ENCODE assay signal across 20 cellular contexts in the genomic region with DNA sequence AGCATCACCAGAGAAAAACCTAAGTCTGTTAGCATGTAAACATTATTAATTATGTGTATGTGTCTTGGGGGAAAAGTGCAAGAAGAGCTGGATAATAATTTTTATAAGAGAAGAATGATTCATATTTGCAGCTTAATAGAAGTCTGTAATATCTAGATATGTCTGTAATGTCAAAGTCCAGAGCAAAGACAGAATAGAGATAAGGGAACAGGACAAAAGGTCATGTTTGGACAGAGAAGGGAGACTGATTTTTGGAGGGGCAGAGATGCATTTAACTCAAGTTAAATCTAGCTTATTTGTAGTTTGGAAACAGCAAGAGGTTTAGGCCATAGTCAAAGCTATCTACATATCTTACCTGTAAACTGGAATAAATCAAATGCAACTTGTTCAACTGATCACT.
DNase-seq lines count a peak whose midpoint lies in the region; ATAC-seq, FAIRE-seq and TF ChIP-seq lines count a peak whose summit lies in the region.
"Had no signal": no experiment of that assay in that cellular context is flagged by ENCODE, and none has a peak within 500 bp of the region (broad histone marks: within the 10 kb centered on the region; RNA-seq: fewer than 3 reads in every experiment).

No MANE protein-coding gene starts in this region.

- H3K27me3 ChIP-seq in liver (ENCODE audit: control insufficient read depth in 4 of 4, insufficient read depth in 4 of 4, low read length in 3 of 4) = no peaks in the 10 kb centered on the region
- H3K27me3 ChIP-seq in HepG2 (ENCODE audit: control insufficient read depth in 1 of 2, insufficient read depth in 2 of 2, low read length in 2 of 2) = no peaks in the 10 kb centered on the region
- H3K27me3 ChIP-seq in astrocyte (ENCODE audit: insufficient read depth, low read length) = no peaks in the 10 kb centered on the region
- no peaks in the 10 kb centered on the region for H3K27me3 ChIP-seq in neural cell (ENCODE audit: insufficient read depth, low read depth, low read length)

- TF ChIP-seq EP300 in HepG2 (IDR thresholded peaks at IDR 0.05; ENCODE audit: low read depth in 2 of 2, low read length in 2 of 2) (no peak), HepG2 (CRISPR knock-in tag; IDR thresholded peaks at IDR 0.05; ENCODE audit: borderline replicate concordance) (no peak), neural cell (conservative IDR thresholded peaks at IDR 0.05; ENCODE audit: poor library complexity, severe bottlenecking) (no peak)

- H3K79me2 ChIP-seq in HepG2 (ENCODE audit: insufficient read depth, low read length) (no peaks in the 10 kb centered on the region), astrocyte (ENCODE audit: insufficient read depth, low read length) (no peaks in the 10 kb centered on the region), neural cell (replicated peaks; ENCODE audit: insufficient read depth, low read length) (no peaks in the 10 kb centered on the region)

- peaks cover 0 to 2% (median 0%) of the 10 kb centered on the region in 4 donors for H3K9me3 ChIP-seq in liver (ENCODE audit: control insufficient read depth in 4 of 4, low read length in 3 of 4)
- H3K9me3 ChIP-seq in HepG2 (ENCODE audit: low read length) = no peaks in the 10 kb centered on the region
- no peaks in the 10 kb centered on the region for H3K9me3 ChIP-seq in astrocyte (ENCODE audit: insufficient read depth, low read depth, low read length)
- H3K9me3 ChIP-seq in neural cell (ENCODE audit: low read length) = no peaks in the 10 kb centered on the region
- H3K9me3 ChIP-seq: Caco-2 had no signal

- H2AFZ ChIP-seq in HepG2 (ENCODE audit: low read length) (no peak overlapping the region), astrocyte (ENCODE audit: low read depth, low read length) (no peak overlapping the region), neural cell (ENCODE audit: low read depth, low read length) (no peak overlapping the region)
- H2AFZ ChIP-seq: GM23338 had no signal

- intact Hi-C loops in HepG2 (cut with micrococcal nuclease; ENCODE audit: unreplicated experiment) = no loop called here

- no peak overlapping the region for H3K27ac ChIP-seq in liver (ENCODE audit: low read depth in 1 of 2, low read length in 2 of 2)
- H3K27ac ChIP-seq in HepG2 (ENCODE audit: extremely low read length, insufficient read depth, low read length) = no peak overlapping the region
- no peak overlapping the region for H3K27ac ChIP-seq in astrocyte (ENCODE audit: low read depth, low read length)
- peak overlapping the region; percentile 42 for H3K27ac ChIP-seq in neural cell (ENCODE audit: low read length)
- H3K27ac ChIP-seq: 22Rv1, A549, C4-2B had no signal

- TF ChIP-seq RAD21 in liver (IDR thresholded peaks at IDR 0.05) = no peak
- no peak for TF ChIP-seq RAD21 in HepG2 (CRISPR knock-in tag; IDR thresholded peaks at IDR 0.05)
- TF ChIP-seq RAD21 in neural cell (conservative IDR thresholded peaks at IDR 0.05) = no peak

- H3K9me3 Mint-ChIP-seq in astrocyte (ENCODE audit: unreplicated experiment) = no peaks in the 10 kb centered on the region
- H3K9me3 Mint-ChIP-seq in naive thymus-derived CD8-positive, alpha-beta T cell = peaks cover 0 to 14% (median 3%) of the 10 kb centered on the region in 9 donors
- H3K9me3 Mint-ChIP-seq: CD4-positive, alpha-beta T cell; GM23338 had no signal

- H3K36me3 Mint-ChIP-seq in astrocyte (ENCODE audit: low read depth, unreplicated experiment) = no peaks in the 10 kb centered on the region
- peaks cover 0 to 5% (median 0%) of the 10 kb centered on the region in 3 donors for H3K36me3 Mint-ChIP-seq in naive thymus-derived CD8-positive, alpha-beta T cell

- TF ChIP-seq POLR2A in HepG2 (IDR thresholded peaks at IDR 0.05; ENCODE audit: insufficient read depth in 1 of 2, low read depth in 2 of 2, low read length in 2 of 2) = no peak

- FAIRE-seq in HepG2 (lab: Jason Lieb, UNC) (no peak), astrocyte (lab: Jason Lieb, UNC) (peak; percentile 90)
- FAIRE-seq: D721Med, G401.6, H54, HTR-8/SVneo had no signal

- in situ Hi-C loops in HepG2 (cut with HindIII; ENCODE audit: extremely low pct_ligation_motif_present, low pct_unique_long_range_greater_than_20kb) = no loop called here

- no peak overlapping the region for H3K27ac Mint-ChIP-seq in astrocyte (ENCODE audit: unreplicated experiment)
- H3K27ac Mint-ChIP-seq in naive thymus-derived CD8-positive, alpha-beta T cell = no peak overlapping the region
- H3K27ac Mint-ChIP-seq: CD4-positive, alpha-beta T cell; GM23338; IgD-negative memory B cell had no signal

- no peak for TF ChIP-seq CTCF in liver (IDR thresholded peaks at IDR 0.05; ENCODE audit: low read depth, low read length, missing input control)
- TF ChIP-seq CTCF in HepG2 (CRISPR knock-in tag; IDR thresholded peaks at IDR 0.05) = no peak
- no peak for TF ChIP-seq CTCF in astrocyte (IDR thresholded peaks at IDR 0.05; ENCODE audit: insufficient read depth, low read depth, low read length)
- TF ChIP-seq CTCF in neural cell (IDR thresholded peaks at IDR 0.05; ENCODE audit: poor library complexity, severe bottlenecking) = no peak

- CTCF ChIA-PET in HepG2 (lab: Yijun Ruan, JAX; ENCODE audit: low intra/inter-chr PET ratio, low total read pairs) = no interaction called here

- H3K36me3 ChIP-seq in liver (ENCODE audit: control insufficient read depth in 4 of 4, insufficient read depth in 3 of 4, low read depth in 1 of 4, low read length in 3 of 4) (no peaks in the 10 kb centered on the region), HepG2 (replicated peaks in 1 of 2; ENCODE audit: control insufficient read depth in 1 of 2, insufficient read depth in 2 of 2, low read length in 2 of 2) (no peaks in the 10 kb centered on the region), astrocyte (ENCODE audit: insufficient read depth, low read length) (no peaks in the 10 kb centered on the region), neural cell (ENCODE audit: insufficient read depth, low read length) (no peaks in the 10 kb centered on the region)

- H3K4me3 Mint-ChIP-seq in astrocyte (ENCODE audit: unreplicated experiment) = no peak overlapping the region
- no peak overlapping the region for H3K4me3 Mint-ChIP-seq in naive thymus-derived CD8-positive, alpha-beta T cell
- H3K4me3 Mint-ChIP-seq: CD4-positive, alpha-beta T cell; GM23338; IgD-negative memory B cell had no signal

- H4K20me1 ChIP-seq in HepG2 (ENCODE audit: insufficient read depth, low read length) = no peaks in the 10 kb centered on the region
- no peaks in the 10 kb centered on the region for H4K20me1 ChIP-seq in astrocyte (ENCODE audit: insufficient read depth, low read length)
- H4K20me1 ChIP-seq in neural cell (ENCODE audit: insufficient read depth) = no peaks in the 10 kb centered on the region

- H3K4me3 ChIP-seq in liver (ENCODE audit: low read depth in 1 of 3, low read length in 3 of 3) = no peak overlapping the region
- no peak overlapping the region for H3K4me3 ChIP-seq in HepG2 (replicated peaks in 1 of 3; ENCODE audit: insufficient read depth in 1 of 3, low read depth in 2 of 3, low read length in 3 of 3)
- H3K4me3 ChIP-seq in astrocyte (ENCODE audit: insufficient read depth, low read depth, low read length) = no peak overlapping the region
- no peak overlapping the region for H3K4me3 ChIP-seq in neural cell (ENCODE audit: low read length)
- H3K4me3 ChIP-seq: A549, GM23338 had no signal

- ATAC-seq in HepG2 = no peak
- no peak for ATAC-seq in naive thymus-derived CD8-positive, alpha-beta T cell
- ATAC-seq: A549, GM23338 had no signal

- no peaks in the 10 kb centered on the region for H3K9me2 ChIP-seq in neural cell (ENCODE audit: insufficient read depth, low read length)

- no TSS peak for BruUV-seq in HepG2 (replicated peaks; lab: Mats Ljungman, UMichigan)

- H3K9ac ChIP-seq in liver (ENCODE audit: low read depth in 1 of 2, low read length in 2 of 2) = no peak overlapping the region
- no peak overlapping the region for H3K9ac ChIP-seq in HepG2 (ENCODE audit: insufficient read depth, low read depth, low read length)
- no peak overlapping the region for H3K9ac ChIP-seq in astrocyte (ENCODE audit: low read length)
- H3K9ac ChIP-seq in neural cell (ENCODE audit: low read length) = no peak overlapping the region

- DNase-seq in HepG2 (ENCODE audit: low spot score) (no peak), astrocyte (ENCODE audit: low read depth) (no peak), activated gamma-delta T cell treated with Interleukin-2 at 50 U/mL for 16 hours (no peak), activated gamma-delta T cell (lab: John Stamatoyannopoulos, UW) (no peak)
- no peak for DNase-seq in naive thymus-derived CD8-positive, alpha-beta T cell
- DNase-seq: AML-193; Caco-2; CD4-positive, alpha-beta T cell; HCEC 1CT had no signal

- H3K4me1 ChIP-seq in liver (ENCODE audit: control insufficient read depth in 4 of 4, insufficient read depth in 4 of 4, low read length in 3 of 4) (peaks cover 0 to 11% (median 7%) of the 10 kb centered on the region in 4 donors), HepG2 (ENCODE audit: insufficient read depth, low read length) (no peaks in the 10 kb centered on the region; the same call in 1 of the 2 replicates), astrocyte (ENCODE audit: insufficient read depth, low read length) (no peaks in the 10 kb centered on the region)
- H3K4me1 ChIP-seq: A549, Caco-2 had no signal

- POLR2A ChIA-PET in HepG2 (lab: Yijun Ruan, JAX) = no interaction called here
- POLR2A ChIA-PET in naive thymus-derived CD8-positive, alpha-beta T cell (lab: Charles Lee) = no interaction called here

- no peaks in the 10 kb centered on the region for H3K27me3 Mint-ChIP-seq in astrocyte (ENCODE audit: low read depth, unreplicated experiment)
- peaks cover 0 to 30% (median 6%) of the 10 kb centered on the region in 5 donors for H3K27me3 Mint-ChIP-seq in naive thymus-derived CD8-positive, alpha-beta T cell
- H3K27me3 Mint-ChIP-seq: CD4-positive, alpha-beta T cell had no signal

- H3F3A ChIP-seq in neural cell (ENCODE audit: insufficient read depth, low read length, poor library complexity, severe bottlenecking) = no peaks in the 10 kb centered on the region

- H3K4me1 Mint-ChIP-seq in astrocyte (ENCODE audit: low read depth, unreplicated experiment) = peaks cover 2% of the 10 kb centered on the region
- no peaks in the 10 kb centered on the region for H3K4me1 Mint-ChIP-seq in naive thymus-derived CD8-positive, alpha-beta T cell
- H3K4me1 Mint-ChIP-seq: GM23338, IgD-negative memory B cell had no signal

- H3K4me2 ChIP-seq in HepG2 (ENCODE audit: low read depth, low read length) = no peak overlapping the region
- H3K4me2 ChIP-seq in astrocyte (ENCODE audit: low read length) = no peak overlapping the region
- H3K4me2 ChIP-seq in neural cell (ENCODE audit: low read length) = no peak overlapping the region
- H3K4me2 ChIP-seq: A549, GM23338 had no signal

TF ChIP-seq in liver, 16 proteins besides CTCF, POLR2A, EP300 and RAD21:
- TF ChIP-seq FOXA1 (IDR thresholded peaks at IDR 0.05) = no peak
- TF ChIP-seq HNF4A (conservative IDR thresholded peaks at IDR 0.05) = peak; percentile 62 to 67

TF ChIP-seq in HepG2, 621 proteins besides CTCF, POLR2A, EP300 and RAD21 (continues in another document):
- TF ChIP-seq ZNF12 (CRISPR knock-in tag; IDR thresholded peaks at IDR 0.05) (no peak), KDM4B (CRISPR knock-in tag; IDR thresholded peaks at IDR 0.05) (no peak)

TF ChIP-seq in neural cell, 6 proteins besides CTCF, POLR2A, EP300 and RAD21 (continues in another document):
- TF ChIP-seq POLR2AphosphoS5 (IDR thresholded peaks at IDR 0.05) = no peak
